14 cellular contexts compared by ENCODE assay signal in the genomic region with DNA sequence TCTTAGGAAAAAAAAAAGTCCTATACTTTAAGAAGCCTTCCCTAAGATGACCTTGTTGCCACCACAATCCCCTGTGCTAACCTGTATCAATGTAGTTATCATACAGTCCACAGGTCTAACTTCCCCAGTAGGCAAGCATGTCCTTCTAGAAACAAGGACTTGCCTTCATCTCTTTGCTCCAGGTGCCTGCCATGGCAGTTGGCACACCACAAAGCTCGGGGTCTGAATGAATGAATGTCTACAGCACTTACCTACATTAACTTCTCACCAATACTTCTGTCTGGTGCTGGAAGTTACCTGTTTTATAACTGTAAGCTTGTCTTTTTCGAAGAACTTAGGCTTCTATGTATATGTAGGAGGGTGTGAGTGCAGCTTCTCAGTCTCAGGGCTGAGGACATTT. TPM values are rescaled to one million over a fixed set of nuclear protein-coding genes. Genes with fewer than 3 reads are reported as not detected.
DNase-seq lines count a peak whose midpoint lies in the region; ATAC-seq and TF ChIP-seq lines count a peak whose summit lies in the region.
"Had no signal": no experiment of that assay in that cellular context is flagged by ENCODE, and none has a peak within 500 bp of the region (broad histone marks: within the 10 kb centered on the region; RNA-seq: fewer than 3 reads in every experiment).

No MANE protein-coding gene starts in this region.

- H3K27me3 ChIP-seq in NT2/D1 (ENCODE audit: insufficient read depth, insufficient read length) (no peaks in the 10 kb centered on the region), mucosa of rectum (ENCODE audit: control insufficient read depth in 2 of 2, insufficient read depth in 2 of 2, low read length in 2 of 2) (no peaks in the 10 kb centered on the region), upper lobe of right lung (no peaks in the 10 kb centered on the region)
- H3K27me3 ChIP-seq: colonic mucosa had no signal

- no peak for TF ChIP-seq CTCF in coronary artery (IDR thresholded peaks at IDR 0.05)
- no peak for TF ChIP-seq CTCF in upper lobe of right lung (IDR thresholded peaks at IDR 0.05)

- no peak for ATAC-seq in GM21737 (IDR thresholded peaks at IDR 0.05; ENCODE audit: unreplicated experiment)
- no peak for ATAC-seq in GM21381 (IDR thresholded peaks at IDR 0.05; ENCODE audit: unreplicated experiment)
- ATAC-seq in upper lobe of right lung = no peak

- no peaks in the 10 kb centered on the region for H3K9me3 ChIP-seq in NT2/D1 (ENCODE audit: insufficient read depth, low read length)
- H3K9me3 ChIP-seq in mucosa of rectum (ENCODE audit: control insufficient read depth in 2 of 2, low read length in 2 of 2) = no peaks in the 10 kb centered on the region
- H3K9me3 ChIP-seq in upper lobe of right lung = no peaks in the 10 kb centered on the region
- H3K9me3 ChIP-seq: colonic mucosa had no signal

- H3K27ac ChIP-seq in coronary artery (peak overlapping the region; percentile 8 to 69), mucosa of rectum (ENCODE audit: low read depth in 2 of 2, low read length in 2 of 2) (peak overlapping the region; percentile 10 to 15), temporal lobe (ENCODE audit: low read depth, low read length) (peak overlapping the region; percentile 63), upper lobe of right lung (no peak overlapping the region)

- DNase-seq in NT2/D1 (ENCODE audit: low read depth, low spot score) (no peak), coronary artery (ENCODE audit: low spot score) (peak; percentile 59), upper lobe of right lung (no peak), NCI-H2029 treated with DMSO at 0.1 percent for 48 hours (lab: John Stamatoyannopoulos, UW) (no peak)
- DNase-seq: activated CD4-positive, alpha-beta T cell treated with anti-CD3 and anti-CD28 coated beads, Interleukin-2, amount 50 U/mL, for 1 hour; colonic mucosa; NCI-H1105 treated with DMSO at 0.1 percent for 48 hours; NCI-H2107; NCI-H524; Right ventricle myocardium superior had no signal

- H3K4me1 ChIP-seq in NT2/D1 (ENCODE audit: insufficient read depth, insufficient read length) (peaks cover 9% of the 10 kb centered on the region), mucosa of rectum (ENCODE audit: control insufficient read depth in 2 of 2, insufficient read depth in 2 of 2, low read length in 2 of 2) (peaks cover 8% of the 10 kb centered on the region in 2 donors), upper lobe of right lung (peaks cover 21% of the 10 kb centered on the region)

- H3K9ac ChIP-seq in NT2/D1 (ENCODE audit: insufficient read length, low read depth) = peak overlapping the region; percentile 16
- H3K9ac ChIP-seq in mucosa of rectum (ENCODE audit: low read depth in 1 of 2, low read length in 2 of 2) = no peak overlapping the region

- H3K4me3 ChIP-seq in NT2/D1 (ENCODE audit: insufficient read length, low read depth) (no peak overlapping the region), coronary artery (no peak overlapping the region), mucosa of rectum (ENCODE audit: low read length in 2 of 2) (no peak overlapping the region), upper lobe of right lung (no peak overlapping the region)
- H3K4me3 ChIP-seq: colonic mucosa had no signal

- intact Hi-C loops in upper lobe of right lung (cut with DNase I) = no loop called here

- H3K36me3 ChIP-seq in NT2/D1 (ENCODE audit: insufficient read depth, insufficient read length, low read length) (no peaks in the 10 kb centered on the region), mucosa of rectum (ENCODE audit: control insufficient read depth in 2 of 2, insufficient read depth in 2 of 2, low read length in 2 of 2) (no peaks in the 10 kb centered on the region), upper lobe of right lung (no peaks in the 10 kb centered on the region)
- H3K36me3 ChIP-seq: colonic mucosa had no signal

RNA-seq across cellular contexts. Expression of gene CLPB, which starts 23.4 kb away (rescaled TPM):
- 42.5 TPM for total RNA-seq in temporal lobe
- 25.7 TPM for total RNA-seq in upper lobe of right lung
